1 cellular context compared by ENCODE assay signal in genomic region chr14:93234798-93235197, GRCh38.
TF ChIP-seq lines count a peak whose summit lies in the region.

No MANE protein-coding gene starts in this region.

TF ChIP-seq in SK-N-SH, 30 proteins besides CTCF, POLR2A, EP300 and RAD21:
- TF ChIP-seq SMC3 (IDR thresholded peaks at IDR 0.05; ENCODE audit: low read depth, low read length) (no peak), YY1 (IDR thresholded peaks at IDR 0.05; ENCODE audit: low read depth) (peak; percentile 25; the same call in 1 of the 2 replicates)
TF ChIP-seq in SK-N-SH: peak in this region for 1.
